ENCODE assay signal across 17 cellular contexts in genomic region chr19:42249149-42249750, GRCh38. TPM values are rescaled to one million over a fixed set of nuclear protein-coding genes. Genes with fewer than 3 reads are reported as not detected.
DNase-seq lines count a peak whose midpoint lies in the region; ATAC-seq and TF ChIP-seq lines count a peak whose summit lies in the region.
"Had no signal": no experiment of that assay in that cellular context is flagged by ENCODE, and none has a peak within 500 bp of the region (broad histone marks: within the 10 kb centered on the region; RNA-seq: fewer than 3 reads in every experiment).

No MANE protein-coding gene starts in this region.

- POLR2A ChIA-PET in activated CD4-positive, alpha-beta T cell treated with anti-CD3 and anti-CD28 coated beads for 36 hours (lab: Charles Lee), result no interaction called here

- intact Hi-C loops in Calu3 (cut with micrococcal nuclease; ENCODE audit: unreplicated experiment), result no loop called here
- intact Hi-C loops in heart right ventricle (cut with DNase I), result loop anchor here in 6 of 10 donors (5.0 to 10.0 kb wide), 4 partner anchors 33 to 186 kb away; no protein-coding TSS in a partner anchor
- intact Hi-C loops in activated CD4-positive, alpha-beta T cell treated with anti-CD3 and anti-CD28 coated beads for 36 hours (cut with DNase I, micrococcal nuclease), result no loop called here

- no peak for TF ChIP-seq CTCF in Calu3 (IDR thresholded peaks at IDR 0.05; ENCODE audit: unreplicated experiment)
- no peak for TF ChIP-seq CTCF in heart right ventricle (IDR thresholded peaks at IDR 0.05)

- no peaks in the 10 kb centered on the region for H3K9me3 ChIP-seq in T-helper 17 cell (ENCODE audit: control insufficient read depth, low read length, poor library complexity, severe bottlenecking)
- no peaks in the 10 kb centered on the region for H3K9me3 ChIP-seq in heart right ventricle
- H3K9me3 ChIP-seq: MG63 had no signal

- H3K4me3 Mint-ChIP-seq in Calu3 (ENCODE audit: low read depth, unreplicated experiment), result peak overlapping the region; percentile 15
- H3K4me3 Mint-ChIP-seq in T-helper 17 cell, result no peak overlapping the region
- H3K4me3 Mint-ChIP-seq in stimulated activated naive B cell treated with anti-CD40 and anti-IgM and Interleukin-4, amounts not matched to agents 10 μg/mL and 1 μg/mL and 100 μg/mL, for 72 hours, result no peak overlapping the region
- no peak overlapping the region for H3K4me3 Mint-ChIP-seq in activated CD4-positive, alpha-beta T cell treated with anti-CD3 and anti-CD28 coated beads for 36 hours

- no peak for ATAC-seq in T-helper 17 cell
- ATAC-seq in heart right ventricle, result no peak
- ATAC-seq in stimulated activated naive B cell treated with anti-CD40 and anti-IgM and Interleukin-4, amounts not matched to agents 10 μg/mL and 1 μg/mL and 100 μg/mL, for 72 hours (replicated peaks), result no peak
- no peak for ATAC-seq in activated CD4-positive, alpha-beta T cell treated with anti-CD3 and anti-CD28 coated beads for 36 hours
- ATAC-seq: right cardiac atrium had no signal

- H3K27me3 ChIP-seq in heart right ventricle, result no peaks in the 10 kb centered on the region
- H3K27me3 ChIP-seq: MG63 had no signal

- no peak overlapping the region for H3K4me3 ChIP-seq in heart right ventricle
- H3K4me3 ChIP-seq: MG63 had no signal

- H3K27ac Mint-ChIP-seq in Calu3 (ENCODE audit: unreplicated experiment), result peak overlapping the region; percentile 22
- H3K27ac Mint-ChIP-seq in T-helper 17 cell, result peak overlapping the region; percentile 32
- H3K27ac Mint-ChIP-seq in stimulated activated naive B cell treated with anti-CD40 and anti-IgM and Interleukin-4, amounts not matched to agents 10 μg/mL and 1 μg/mL and 100 μg/mL, for 72 hours, result peak overlapping the region; percentile 31
- no peak overlapping the region for H3K27ac Mint-ChIP-seq in activated CD4-positive, alpha-beta T cell treated with anti-CD3 and anti-CD28 coated beads for 36 hours

- H3K4me1 Mint-ChIP-seq in Calu3 (ENCODE audit: low read depth, unreplicated experiment) (peaks cover 43% of the 10 kb centered on the region), T-helper 17 cell (peaks cover 29% of the 10 kb centered on the region)
- H3K4me1 Mint-ChIP-seq in stimulated activated naive B cell treated with anti-CD40 and anti-IgM and Interleukin-4, amounts not matched to agents 10 μg/mL and 1 μg/mL and 100 μg/mL, for 72 hours, result peaks cover 42 to 70% of the 10 kb centered on the region in 2 donors
- peaks cover 43% of the 10 kb centered on the region for H3K4me1 Mint-ChIP-seq in activated CD4-positive, alpha-beta T cell treated with anti-CD3 and anti-CD28 coated beads for 36 hours

- H3K4me1 ChIP-seq in heart right ventricle, result peaks cover 42 to 85% (median 74%) of the 10 kb centered on the region in 9 donors

- no TSS peak for BruUV-seq in Calu3 (replicated peaks; lab: Mats Ljungman, UMichigan)

- 80 to 82% methylated on average over 36 of the region's 36 CpGs for WGBS in heart right ventricle, 2 donors

- H3K27ac ChIP-seq in heart right ventricle, result peak overlapping the region in 8 of 10 donors; percentile 68 to 100 (median 98)

- CTCF ChIA-PET in Calu3 (lab: Charles Lee), result no interaction called here
- CTCF ChIA-PET in activated CD4-positive, alpha-beta T cell treated with anti-CD3 and anti-CD28 coated beads for 36 hours (lab: Charles Lee), result interaction anchor here (1.7 kb wide), 1 partner anchor 30 kb away, joined by 5 read pairs; no protein-coding TSS in a partner anchor

- peaks cover 0 to 37% (median 7%) of the 10 kb centered on the region in 9 donors for H3K36me3 ChIP-seq in heart right ventricle

- DNase-seq in Calu3 (no peak), T-helper 17 cell (no peak), heart right ventricle (no peak), NCI-H345 treated with DMSO at 0.1 percent for 48 hours (lab: John Stamatoyannopoulos, UW; ENCODE audit: unreplicated experiment) (no peak), SK-N-DZ (ENCODE audit: low spot score) (no peak)
- DNase-seq in stimulated activated naive B cell treated with anti-CD40 and anti-IgM and Interleukin-4, amounts not matched to agents 10 μg/mL and 1 μg/mL and 100 μg/mL, for 72 hours, result no peak
- DNase-seq in activated CD4-positive, CD25-positive, alpha-beta regulatory T cell (lab: John Stamatoyannopoulos, UW), result no peak
- DNase-seq in activated CD4-positive, alpha-beta T cell treated with anti-CD3 and anti-CD28 coated beads for 36 hours, result no peak
- DNase-seq: activated CD4-positive, alpha-beta T cell treated with anti-CD3 and anti-CD28 coated beads, Interleukin-2, amount 50 U/mL, for 1 hour; activated T-cell treated with anti-CD3 and anti-CD28 coated beads, Interleukin-2, amount 50 U/mL, for 48 hours; DMS 273 treated with DMSO at 0.1 percent for 48 hours; MG63; NCI-H2029; NCI-H524; stimulated activated CD4-positive, alpha-beta T cell treated with anti-CD3 and anti-CD28 coated beads, Interleukin-1b, Interleukin-23, amount 100 ng/mL, for 48 hours had no signal

- H3K36me3 Mint-ChIP-seq in Calu3 (ENCODE audit: insufficient read depth, unreplicated experiment), result peaks cover 80% of the 10 kb centered on the region
- H3K36me3 Mint-ChIP-seq in T-helper 17 cell (ENCODE audit: low read depth), result no peaks in the 10 kb centered on the region
- H3K36me3 Mint-ChIP-seq in stimulated activated naive B cell treated with anti-CD40 and anti-IgM and Interleukin-4, amounts not matched to agents 10 μg/mL and 1 μg/mL and 100 μg/mL, for 72 hours, result peaks cover 27 to 34% of the 10 kb centered on the region in 2 donors
- H3K36me3 Mint-ChIP-seq in activated CD4-positive, alpha-beta T cell treated with anti-CD3 and anti-CD28 coated beads for 36 hours (ENCODE audit: low read depth), result peaks cover 17% of the 10 kb centered on the region

- no peaks in the 10 kb centered on the region for H3K9me3 Mint-ChIP-seq in Calu3 (ENCODE audit: low read depth, unreplicated experiment)
- H3K9me3 Mint-ChIP-seq in stimulated activated naive B cell treated with anti-CD40 and anti-IgM and Interleukin-4, amounts not matched to agents 10 μg/mL and 1 μg/mL and 100 μg/mL, for 72 hours, result no peaks in the 10 kb centered on the region
- H3K9me3 Mint-ChIP-seq in activated CD4-positive, alpha-beta T cell treated with anti-CD3 and anti-CD28 coated beads for 36 hours (ENCODE audit: low read depth), result no peaks in the 10 kb centered on the region
- H3K9me3 Mint-ChIP-seq: neural crest cell had no signal

- H3K27me3 Mint-ChIP-seq in Calu3 (ENCODE audit: unreplicated experiment) (no peaks in the 10 kb centered on the region), T-helper 17 cell (no peaks in the 10 kb centered on the region)
- no peaks in the 10 kb centered on the region for H3K27me3 Mint-ChIP-seq in stimulated activated naive B cell treated with anti-CD40 and anti-IgM and Interleukin-4, amounts not matched to agents 10 μg/mL and 1 μg/mL and 100 μg/mL, for 72 hours
- H3K27me3 Mint-ChIP-seq in activated CD4-positive, alpha-beta T cell treated with anti-CD3 and anti-CD28 coated beads for 36 hours, result no peaks in the 10 kb centered on the region

RNA-seq across cellular contexts. Expression of gene ERF, which starts 5.7 kb away (rescaled TPM):
- total RNA-seq in Calu3 (2022) (100 and 124 TPM in 2 replicates), T-helper 17 cell (10 to 100 TPM; 75.8 to 82.1 TPM), heart right ventricle (10 to 100 TPM; 29.8 to 40.2 (median 32.9) TPM)
- 10 to 100 TPM; 31.8 to 49.0 TPM for polyA plus RNA-seq in heart right ventricle
- 10 to 100 TPM; 65.5 to 66.4 TPM for total RNA-seq in activated CD4-positive, alpha-beta T cell treated with anti-CD3 and anti-CD28 coated beads for 36 hours
- 30.2 and 33.4 TPM in 2 replicates for polyA plus RNA-seq in SK-N-DZ (2014; cell fraction: cytosol; rRNA removed)
- polyA plus RNA-seq in SK-N-DZ (2014; cell fraction: nucleus; rRNA removed), result 69.8 and 78.5 TPM in 2 replicates

RNA-seq across cellular contexts. Expression of gene GSK3A, which starts 6.8 kb away (rescaled TPM):
- total RNA-seq in Calu3 (2022) (58.8 and 60.6 TPM in 2 replicates), T-helper 17 cell (10 to 100 TPM; 27.7 to 28.1 TPM), heart right ventricle (10 to 100 TPM; 31.9 to 46.1 (median 36.4) TPM)
- polyA plus RNA-seq in heart right ventricle, result 10 to 100 TPM; 31.2 to 51.0 TPM
- total RNA-seq in activated CD4-positive, alpha-beta T cell treated with anti-CD3 and anti-CD28 coated beads for 36 hours, result 10 to 100 TPM; 32.6 to 43.5 TPM
- polyA plus RNA-seq in SK-N-DZ (2014; cell fraction: cytosol; rRNA removed), result 39.7 and 55.9 TPM in 2 replicates
- 26.7 and 35.8 TPM in 2 replicates for polyA plus RNA-seq in SK-N-DZ (2014; cell fraction: nucleus; rRNA removed)

RNA-seq across cellular contexts. Expression of gene CIC, which starts 19.8 kb away (rescaled TPM):
- total RNA-seq in Calu3 (2022) (72.6 and 75.5 TPM in 2 replicates), T-helper 17 cell (100 to 1,000 TPM; 112 to 125 TPM), heart right ventricle (10 to 100 TPM; 27.9 to 42.0 (median 32.0) TPM)
- polyA plus RNA-seq in heart right ventricle, result 10 to 100 TPM; 17.6 to 39.8 TPM
- total RNA-seq in activated CD4-positive, alpha-beta T cell treated with anti-CD3 and anti-CD28 coated beads for 36 hours, result 10 to 100 TPM; 62.8 to 66.3 TPM
- polyA plus RNA-seq in SK-N-DZ (2014; cell fraction: cytosol; rRNA removed), result 14.2 and 17.4 TPM in 2 replicates
- polyA plus RNA-seq in SK-N-DZ (2014; cell fraction: nucleus; rRNA removed), result 35.7 and 42.1 TPM in 2 replicates

RNA-seq across cellular contexts. Expression of gene ZNF526, which starts 29.1 kb away (rescaled TPM):
- total RNA-seq in Calu3 (2022) (25.4 and 32.3 TPM in 2 replicates), T-helper 17 cell (1 to 10 TPM; 6.7 to 7.5 TPM), heart right ventricle (1 to 10 TPM; 3.2 to 7.0 (median 5.4) TPM)
- polyA plus RNA-seq in heart right ventricle, result 1 to 10 TPM; 3.2 to 3.4 TPM
- total RNA-seq in activated CD4-positive, alpha-beta T cell treated with anti-CD3 and anti-CD28 coated beads for 36 hours, result 10 to 100 TPM; 11.9 to 15.2 TPM
- 7.7 and 9.3 TPM in 2 replicates for polyA plus RNA-seq in SK-N-DZ (2014; cell fraction: cytosol; rRNA removed)
- polyA plus RNA-seq in SK-N-DZ (2014; cell fraction: nucleus; rRNA removed), result 5.6 and 6.5 TPM in 2 replicates

RNA-seq across cellular contexts. Expression of gene DEDD2, which starts 31.8 kb away (rescaled TPM):
- total RNA-seq in Calu3 (2022) (67.5 and 78.3 TPM in 2 replicates), T-helper 17 cell (10 to 100 TPM; 72.1 to 89.9 TPM), heart right ventricle (10 to 100 TPM in 9 of 10 donors, 1 to 10 TPM in 1; 9.8 to 20.5 (median 12.2) TPM)
- polyA plus RNA-seq in heart right ventricle, result 10 to 100 TPM; 12.9 to 15.2 TPM
- 10 to 100 TPM; 25.9 to 27.3 TPM for total RNA-seq in activated CD4-positive, alpha-beta T cell treated with anti-CD3 and anti-CD28 coated beads for 36 hours
- polyA plus RNA-seq in SK-N-DZ (2014; cell fraction: cytosol; rRNA removed), result 50.8 and 59.3 TPM in 2 replicates
- 44.6 and 50.5 TPM in 2 replicates for polyA plus RNA-seq in SK-N-DZ (2014; cell fraction: nucleus; rRNA removed)

Comparison
In these comparisons a context has a peak if more than half of its experiments do, and no peak if none do; other contexts are left out.
1. intact Hi-C loops: an anchor here in heart right ventricle (5.0 to 10.0 kb wide); none called in Calu3 and activated CD4-positive, alpha-beta T cell treated with anti-CD3 and anti-CD28 coated beads for 36 hours.